In genomic region chr11:75430692-75431532, GRCh38 we compare ENCODE assay signal across 8 cellular contexts. TPM values are rescaled to one million over a fixed set of nuclear protein-coding genes. Genes with fewer than 3 reads are reported as not detected.
DNase-seq lines count a peak whose midpoint lies in the region; TF ChIP-seq lines count a peak whose summit lies in the region.

No MANE protein-coding gene starts in this region.

- H3K36me3 ChIP-seq in endodermal cell (ENCODE audit: control insufficient read depth, insufficient read depth, low read length) = no peaks in the 10 kb centered on the region
- H3K36me3 ChIP-seq in HAP-1 (replicated peaks) = no peaks in the 10 kb centered on the region

- H3K27ac Mint-ChIP-seq in endodermal cell = no peak overlapping the region
- H3K27ac Mint-ChIP-seq in progenitor cell of endocrine pancreas = peak overlapping the region; percentile 87

- H3K27me3 ChIP-seq in endodermal cell (ENCODE audit: control insufficient read depth, insufficient read depth, low read length, poor library complexity, severe bottlenecking) (peaks cover 54% of the 10 kb centered on the region), HAP-1 (ENCODE audit: low read depth) (peaks cover 30% of the 10 kb centered on the region)

- H3K9me3 ChIP-seq in endodermal cell (ENCODE audit: control insufficient read depth, low read length) = peaks cover 11% of the 10 kb centered on the region
- no peaks in the 10 kb centered on the region for H3K9me3 ChIP-seq in HAP-1

- in situ Hi-C loops in HAP-1 (cut with MboI; ENCODE audit: low sequenced_read_pairs) = no loop called here

- H3K4me1 Mint-ChIP-seq in endodermal cell (peaks cover 12% of the 10 kb centered on the region), progenitor cell of endocrine pancreas (ENCODE audit: low read depth) (peaks cover 2% of the 10 kb centered on the region)

- 43 to 44% methylated on average over 17 to 33 of the region's 33 CpGs for WGBS in endodermal cell (ENCODE audit: insufficient coverage in 1 of 2, insufficient read length in 1 of 2), 2 experiments

- TF ChIP-seq CTCF in GM12875 (IDR thresholded peaks at IDR 0.05; ENCODE audit: borderline replicate concordance, insufficient read depth, low read depth, low read length) = no peak
- TF ChIP-seq CTCF in endodermal cell (conservative IDR thresholded peaks at IDR 0.05) = no peak
- no peak for TF ChIP-seq CTCF in progenitor cell of endocrine pancreas (IDR thresholded peaks at IDR 0.05; ENCODE audit: unreplicated experiment)

- H3K4me3 Mint-ChIP-seq in endodermal cell (peak overlapping the region; percentile 36), progenitor cell of endocrine pancreas (ENCODE audit: low read depth) (peak overlapping the region; percentile 60)

- DNase-seq in NCI-H524 (lab: John Stamatoyannopoulos, UW) (peak; percentile 60 to 84), endodermal cell (no peak), progenitor cell of endocrine pancreas (ENCODE audit: low spot score, unreplicated experiment) (no peak), COR-L47 (lab: John Stamatoyannopoulos, UW) (no peak), ureter (ENCODE audit: low spot score) (no peak), HAP-1 (ENCODE audit: low spot score in 2 of 2) (no peak), GM19240 (ENCODE audit: insufficient read length, low spot score) (no peak)

- peak overlapping the region; percentile 44 for H3K4me3 ChIP-seq in GM12875 (ENCODE audit: low read depth, low read length)
- H3K4me3 ChIP-seq in endodermal cell (ENCODE audit: low read length) = peak overlapping the region; percentile 68
- H3K4me3 ChIP-seq in HAP-1 = no peak overlapping the region

- no peak overlapping the region for H3K9ac ChIP-seq in endodermal cell (ENCODE audit: extremely low read depth, low read length, poor library complexity, severe bottlenecking)

- H3K36me3 Mint-ChIP-seq in endodermal cell (ENCODE audit: low read depth) (no peaks in the 10 kb centered on the region), progenitor cell of endocrine pancreas (ENCODE audit: insufficient read depth) (peaks cover 6% of the 10 kb centered on the region)

- no peak overlapping the region for H3K27ac ChIP-seq in endodermal cell (ENCODE audit: low read depth, low read length)

- H3K9me3 Mint-ChIP-seq in endodermal cell (peaks cover 14% of the 10 kb centered on the region), progenitor cell of endocrine pancreas (ENCODE audit: low read depth) (peaks cover 9% of the 10 kb centered on the region)

- H3K4me1 ChIP-seq in endodermal cell (ENCODE audit: control insufficient read depth, insufficient read depth, low read length) = peaks cover 16% of the 10 kb centered on the region
- H3K4me1 ChIP-seq in HAP-1 = no peaks in the 10 kb centered on the region

- H3K27me3 Mint-ChIP-seq in endodermal cell (ENCODE audit: insufficient read depth) (peaks cover 59% of the 10 kb centered on the region), progenitor cell of endocrine pancreas (peaks cover 69% of the 10 kb centered on the region)

RNA-seq across cellular contexts. Expression of gene KLHL35, which starts 2.1 kb away (rescaled TPM):
- under 1 TPM in 1 of 2 donors, not detected in 1; 0.48 TPM for total RNA-seq in endodermal cell
- 17.5 TPM for polyA plus RNA-seq in endodermal cell (2013, experiment 1 of 2)
- polyA plus RNA-seq in endodermal cell (2013, experiment 2 of 2) = 13.2 TPM
- total RNA-seq in progenitor cell of endocrine pancreas = 0.55 and 1.2 TPM in 2 replicates
- total RNA-seq in ureter = 1.5 TPM

RNA-seq across cellular contexts. Expression of gene RPS3, which starts 31.6 kb away (rescaled TPM):
- total RNA-seq in endodermal cell = 1,000 to 10,000 TPM; 2,923 to 3,877 TPM
- polyA plus RNA-seq in endodermal cell (2013, experiment 1 of 2) = 3,185 TPM
- polyA plus RNA-seq in endodermal cell (2013, experiment 2 of 2) = 3,073 TPM
- total RNA-seq in progenitor cell of endocrine pancreas = 2,637 and 2,682 TPM in 2 replicates
- 3,031 TPM for total RNA-seq in ureter

Comparison
In these comparisons a context has a peak if more than half of its experiments do, and no peak if none do; other contexts are left out.
1. DNase-seq: peak in NCI-H524 (2 of 2); none in endodermal cell (single experiment), progenitor cell of endocrine pancreas (single experiment), COR-L47 (single experiment), ureter (single experiment), HAP-1 (0 of 2) and GM19240 (single experiment).